ENCODE assay signal across 8 cellular contexts in genomic region chr17:15849054-15849453, GRCh38.
DNase-seq lines count a peak whose midpoint lies in the region; ATAC-seq and TF ChIP-seq lines count a peak whose summit lies in the region.
"Not testable (repeated sequence)": the region's sequence is repeated elsewhere in the genome, so short reads cannot be mapped to it uniquely, and the experiment has no call there.

No MANE protein-coding gene starts in this region.

- H3K79me2 ChIP-seq in OCI-LY3 (ENCODE audit: low read length) = not testable (repeated sequence)

- H3K27me3 Mint-ChIP-seq in CD14-positive monocyte (ENCODE audit: low read depth in 3 of 3); naive thymus-derived CD8-positive, alpha-beta T cell: not testable (repeated sequence)

- peak; percentile 88 for DNase-seq in CD14-positive monocyte (ENCODE audit: low spot score)
- not testable (repeated sequence) for DNase-seq in HFF-Myc (ENCODE audit: extremely low read depth, low read depth)
- peak; percentile 41 for DNase-seq in activated CD4-positive, alpha-beta T cell treated with anti-CD3 and anti-CD28 coated beads, Interleukin-2, amount 50 U/mL, for 1 hour
- peak; percentile 70 for DNase-seq in amniotic epithelial cell (ENCODE audit: low read depth)
- DNase-seq in fibroblast of villous mesenchyme (ENCODE audit: low read depth) = peak; percentile 83
- peak in 9 of 10 donors; percentile 10 to 65 (median 24) for DNase-seq in naive thymus-derived CD8-positive, alpha-beta T cell
- DNase-seq in stimulated activated CD8-positive, alpha-beta memory T cell treated with anti-CD3 and anti-CD28 coated beads, Interleukin-12 subunit alpha, Interleukin-12 subunit beta, amount 100 ng/mL, for 4 hours (ENCODE audit: low read depth) = peak; percentile 19

- TF ChIP-seq CTCF in CD14-positive monocyte (IDR thresholded peaks at IDR 0.05) (peak; percentile 68), HFF-Myc (IDR thresholded peaks at IDR 0.05; ENCODE audit: low read depth, low read length, missing control alignments) (peak; percentile 28), OCI-LY3 (IDR thresholded peaks at IDR 0.05; ENCODE audit: low read depth, low read length) (peak; percentile 33), fibroblast of villous mesenchyme (IDR thresholded peaks at IDR 0.05; ENCODE audit: insufficient read depth, low read depth, low read length) (peak; percentile 59)

- not testable (repeated sequence) for H3K9me3 ChIP-seq in OCI-LY3 (ENCODE audit: insufficient read depth, low read length)

- peak overlapping the region in 6 of 7 donors; percentile 57 to 96 (median 87) for H3K27ac Mint-ChIP-seq in CD14-positive monocyte
- not testable (repeated sequence) for H3K27ac Mint-ChIP-seq in naive thymus-derived CD8-positive, alpha-beta T cell

- not testable (repeated sequence) for H3K36me3 ChIP-seq in OCI-LY3 (replicated peaks; ENCODE audit: low read depth, low read length)

- POLR2A ChIA-PET in naive thymus-derived CD8-positive, alpha-beta T cell (lab: Charles Lee) = not testable (repeated sequence)

- intact Hi-C loops in CD14-positive monocyte (cut with micrococcal nuclease) = loop anchor here in 1 of 2 donors (5.0 kb wide), 1 partner anchor 148 kb away; the partner anchor contains the start of genes TTC19 and ZSWIM7

- peak; percentile 79 to 81 for ATAC-seq in naive thymus-derived CD8-positive, alpha-beta T cell

- H3K27me3 ChIP-seq in OCI-LY3 (ENCODE audit: low read depth, low read length) = not testable (repeated sequence)

- H3K9ac ChIP-seq in OCI-LY3 (ENCODE audit: low read length) = not testable (repeated sequence)

- H3K27ac ChIP-seq in OCI-LY3 (ENCODE audit: low read length) = not testable (repeated sequence)

- not testable (repeated sequence) for H3K4me2 ChIP-seq in OCI-LY3 (ENCODE audit: low read length)

- not testable (repeated sequence) for H2AFZ ChIP-seq in OCI-LY3 (ENCODE audit: low read depth, low read length)

- H3K4me3 Mint-ChIP-seq in CD14-positive monocyte; naive thymus-derived CD8-positive, alpha-beta T cell: not testable (repeated sequence)

- not testable (repeated sequence) for H3K9me3 Mint-ChIP-seq in CD14-positive monocyte; naive thymus-derived CD8-positive, alpha-beta T cell

- not testable (repeated sequence) for H3K4me3 ChIP-seq in HFF-Myc (replicated peaks; ENCODE audit: low read depth, low read length); OCI-LY3 (ENCODE audit: low read length); fibroblast of villous mesenchyme (ENCODE audit: low read depth, low read length)

- not testable (repeated sequence) for H3K36me3 Mint-ChIP-seq in CD14-positive monocyte; naive thymus-derived CD8-positive, alpha-beta T cell

- not testable (repeated sequence) for H3K4me1 ChIP-seq in OCI-LY3 (ENCODE audit: low read length)

- peaks cover 24% of the 10 kb centered on the region for H3K4me1 Mint-ChIP-seq in CD14-positive monocyte
- not testable (repeated sequence) for H3K4me1 Mint-ChIP-seq in naive thymus-derived CD8-positive, alpha-beta T cell

- H4K20me1 ChIP-seq in OCI-LY3 (ENCODE audit: insufficient read depth, low read length) = not testable (repeated sequence)
